ENCODE assay signal across 12 cellular contexts in the genomic region with DNA sequence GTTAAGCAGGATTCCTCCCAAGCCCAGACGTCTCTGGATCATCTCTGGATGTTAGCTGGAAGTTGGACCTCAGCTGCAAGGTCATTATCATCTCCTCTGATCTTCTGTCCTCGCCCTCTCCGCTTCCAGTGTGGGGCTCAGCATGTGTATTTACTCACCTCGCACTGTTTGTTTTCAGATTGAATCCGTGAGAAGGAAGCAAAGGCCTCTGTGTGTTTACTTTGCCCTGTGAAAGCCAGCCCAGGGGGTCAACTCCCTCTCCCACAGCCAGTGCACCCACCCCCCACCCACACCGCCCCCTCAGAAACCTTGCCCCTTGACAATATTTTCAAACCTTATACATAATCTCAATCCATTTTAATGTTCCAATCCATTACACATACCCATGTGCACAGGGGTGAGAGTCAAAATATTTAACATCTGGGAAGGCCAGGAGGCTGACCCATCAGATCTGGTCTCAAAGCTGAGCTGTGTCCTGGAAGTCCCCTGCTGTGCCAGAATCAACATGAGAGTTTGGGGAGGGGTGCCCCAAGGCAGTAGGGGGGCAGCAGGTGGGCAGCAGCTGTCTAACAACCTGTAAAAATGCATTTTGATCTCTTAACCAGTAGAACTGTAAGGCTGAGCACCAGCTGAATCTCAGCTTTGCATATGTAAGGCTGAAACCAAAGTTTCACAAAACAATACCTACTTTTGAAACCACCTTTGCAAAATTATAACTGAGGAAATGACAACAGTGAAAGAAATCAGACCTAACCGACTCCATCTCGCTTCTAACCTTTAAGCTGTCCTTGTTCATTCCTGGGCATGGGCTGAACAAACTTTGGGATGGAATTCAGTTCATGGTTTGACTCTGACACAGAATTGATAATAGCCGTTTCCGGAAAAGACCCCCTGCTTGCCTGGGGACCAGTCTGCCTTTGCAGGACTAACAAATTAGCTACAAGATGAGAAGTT.
DNase-seq lines count a peak whose midpoint lies in the region; ATAC-seq and TF ChIP-seq lines count a peak whose summit lies in the region.
"Had no signal": no experiment of that assay in that cellular context is flagged by ENCODE, and none has a peak within 500 bp of the region (broad histone marks: within the 10 kb centered on the region; RNA-seq: fewer than 3 reads in every experiment).

No MANE protein-coding gene starts in this region.

- no peaks in the 10 kb centered on the region for H3K4me1 Mint-ChIP-seq in T-cell

- CTCF ChIA-PET in T-cell (lab: Charles Lee): no interaction called here

- no peak overlapping the region for H2AFZ ChIP-seq in osteoblast (ENCODE audit: low read length)

- H3K27me3 Mint-ChIP-seq in T-cell: peaks cover 4 to 12% of the 10 kb centered on the region in 2 donors

- H3K4me3 ChIP-seq in iPS-15b (ENCODE audit: low read depth, low read length): peak overlapping the region; percentile 8
- H3K4me3 ChIP-seq in osteoblast (ENCODE audit: insufficient read depth, low read length): no peak overlapping the region

- no peak overlapping the region for H3K27ac Mint-ChIP-seq in T-cell

- no peaks in the 10 kb centered on the region for H3K36me3 ChIP-seq in iPS-15b (ENCODE audit: control insufficient read depth, insufficient read depth, low read length)
- H3K36me3 ChIP-seq in osteoblast (ENCODE audit: insufficient read depth, low read length): no peaks in the 10 kb centered on the region

- H3K27ac ChIP-seq in osteoblast (ENCODE audit: low read depth, low read length): no peak overlapping the region

- no peak overlapping the region for H3K4me3 Mint-ChIP-seq in T-cell

- H3K9me3 ChIP-seq in iPS-15b (ENCODE audit: control insufficient read depth, insufficient read depth, low read length) (no peaks in the 10 kb centered on the region), osteoblast (ENCODE audit: low read depth, low read length) (no peaks in the 10 kb centered on the region)

- H3K79me2 ChIP-seq in osteoblast (ENCODE audit: insufficient read depth, low read length): no peaks in the 10 kb centered on the region

- no peak for TF ChIP-seq CTCF in osteoblast (IDR thresholded peaks at IDR 0.05; ENCODE audit: extremely low read depth, low read depth, low read length)

- no peaks in the 10 kb centered on the region for H3K9me3 Mint-ChIP-seq in T-cell

- no peaks in the 10 kb centered on the region for H4K20me1 ChIP-seq in osteoblast (ENCODE audit: insufficient read depth, low read length)

- no peaks in the 10 kb centered on the region for H3K36me3 Mint-ChIP-seq in T-cell

- H3K4me1 ChIP-seq in iPS-15b (ENCODE audit: control insufficient read depth, insufficient read depth, low read length): peaks cover 11% of the 10 kb centered on the region
- no peaks in the 10 kb centered on the region for H3K4me1 ChIP-seq in osteoblast (ENCODE audit: insufficient read depth, low read length)

- POLR2A ChIA-PET in T-cell (lab: Charles Lee): no interaction called here

- DNase-seq in HuH-7.5 (ENCODE audit: low spot score): peak; percentile 35
- no peak for DNase-seq in osteoblast (ENCODE audit: insufficient read length, low spot score, missing footprints)
- no peak for DNase-seq in T-cell
- DNase-seq in GOT3 (lab: John Stamatoyannopoulos, UW): no peak
- DNase-seq: activated T-cell treated with anti-CD3 and anti-CD28 coated beads, Interleukin-2, amount 50 U/mL, for 1 hour; DND-41; mammary epithelial cell; stimulated activated CD4-positive, alpha-beta T cell treated with anti-CD3 and anti-CD28 coated beads, Interleukin-4, amount 100 ng/mL, for 4 hours had no signal

- peak overlapping the region; percentile 4 for H3K9ac ChIP-seq in iPS-15b (ENCODE audit: low read depth, low read length)

- H3K27me3 ChIP-seq in iPS-15b (ENCODE audit: control insufficient read depth, insufficient read depth, low read length) (no peaks in the 10 kb centered on the region), osteoblast (ENCODE audit: insufficient read depth, low read length) (no peaks in the 10 kb centered on the region)

- ATAC-seq in GM18502 (IDR thresholded peaks at IDR 0.05; ENCODE audit: poor library complexity, unreplicated experiment): peak; percentile 82
- ATAC-seq in GM21576 (IDR thresholded peaks at IDR 0.05; ENCODE audit: unreplicated experiment): peak; percentile 62
- no peak for ATAC-seq in HG03039 (IDR thresholded peaks at IDR 0.05; ENCODE audit: unreplicated experiment)
- ATAC-seq in T-cell (replicated peaks in 1 of 4): no peak

- H3K4me2 ChIP-seq in osteoblast (ENCODE audit: insufficient read depth, low read length): no peak overlapping the region

Comparison
In these comparisons a context has a peak if more than half of its experiments do, and no peak if none do; other contexts are left out.
1. ATAC-seq: peak in GM18502 (single experiment) and GM21576 (single experiment); none in HG03039 (single experiment) and T-cell (0 of 4).